8 cellular contexts compared by ENCODE assay signal in genomic region chr14:75522224-75522764, GRCh38. TPM values are rescaled to one million over a fixed set of nuclear protein-coding genes. Genes with fewer than 3 reads are reported as not detected.
A peak's percentile ranks its signal among the peaks of the same experiment; 100 is the strongest.
DNase-seq lines count a peak whose midpoint lies in the region; ATAC-seq and TF ChIP-seq lines count a peak whose summit lies in the region.

TSS of gene BATF (plus strand) at chr14:75522469. CDS start at chr14:75522683, 214 bp downstream.

- H3K27ac Mint-ChIP-seq in dendritic cell treated with granulocyte-macrophage colony-stimulating factor and Interleukin-4, amounts not matched to agents 40 ng/mL and 50 ng/mL, for 4 days, result peak within 1 kb of the TSS; percentile 97

- peak within 1 kb of the TSS; percentile 99 for H3K4me3 Mint-ChIP-seq in dendritic cell treated with granulocyte-macrophage colony-stimulating factor and Interleukin-4, amounts not matched to agents 40 ng/mL and 50 ng/mL, for 4 days

- peaks cover 38% of the 10 kb centered on the region for H3K36me3 Mint-ChIP-seq in dendritic cell treated with granulocyte-macrophage colony-stimulating factor and Interleukin-4, amounts not matched to agents 40 ng/mL and 50 ng/mL, for 4 days (ENCODE audit: low read depth)

- ATAC-seq in HG03039 (IDR thresholded peaks at IDR 0.05; ENCODE audit: unreplicated experiment) (peak; percentile 41), sciatic nerve (peak; percentile 67), GM21717 (IDR thresholded peaks at IDR 0.05; ENCODE audit: unreplicated experiment) (no peak)

- peak; percentile 57 for DNase-seq in T-helper 9 cell
- no peak for DNase-seq in sciatic nerve (ENCODE audit: low spot score)
- DNase-seq in cerebellum (ENCODE audit: low spot score), result no peak
- DNase-seq in NCI-H2029 (lab: John Stamatoyannopoulos, UW), result no peak

- TF ChIP-seq POLR2A in GM18526 (IDR thresholded peaks at IDR 0.05; ENCODE audit: extremely low read depth, insufficient read length), result peak; percentile 94

- no peaks in the 10 kb centered on the region for H3K9me3 Mint-ChIP-seq in dendritic cell treated with granulocyte-macrophage colony-stimulating factor and Interleukin-4, amounts not matched to agents 40 ng/mL and 50 ng/mL, for 4 days

- peaks cover 67% of the 10 kb centered on the region for H3K4me1 Mint-ChIP-seq in dendritic cell treated with granulocyte-macrophage colony-stimulating factor and Interleukin-4, amounts not matched to agents 40 ng/mL and 50 ng/mL, for 4 days (ENCODE audit: low read depth)

- no peaks in the 10 kb centered on the region for H3K27me3 Mint-ChIP-seq in dendritic cell treated with granulocyte-macrophage colony-stimulating factor and Interleukin-4, amounts not matched to agents 40 ng/mL and 50 ng/mL, for 4 days

- intact Hi-C loops in dendritic cell treated with granulocyte-macrophage colony-stimulating factor and Interleukin-4, amounts not matched to agents 40 ng/mL and 50 ng/mL, for 4 days (cut with micrococcal nuclease), result no loop called here
- intact Hi-C loops in sciatic nerve (cut with DNase I), result no loop called here

RNA-seq across cellular contexts. Expression of gene BATF, which starts in this region (rescaled TPM):
- total RNA-seq in sciatic nerve (1.7 TPM), cerebellum (not detected)
